ENCODE assay signal across 27 cellular contexts in genomic region chr19:17629760-17630159, GRCh38. TPM values are rescaled to one million over a fixed set of nuclear protein-coding genes. Genes with fewer than 3 reads are reported as not detected.
A peak's percentile ranks its signal among the peaks of the same experiment; 100 is the strongest.
DNase-seq lines count a peak whose midpoint lies in the region; ATAC-seq, FAIRE-seq and TF ChIP-seq lines count a peak whose summit lies in the region.
"Had no signal": no experiment of that assay in that cellular context is flagged by ENCODE, and none has a peak within 500 bp of the region (broad histone marks: within the 10 kb centered on the region; RNA-seq: fewer than 3 reads in every experiment).

No MANE protein-coding gene starts in this region.

- CTCF ChIA-PET in HEK293 (lab: Yijun Ruan, JAX) = interaction anchor here (0.6 kb wide), 1 partner anchor 29 kb away, joined by 3 read pairs; no protein-coding TSS in a partner anchor

- DNase-seq in HTR-8/SVneo (ENCODE audit: insufficient read length, low spot score) (no peak), kidney (peak; percentile 17), NCI-H82 (lab: John Stamatoyannopoulos, UW) (no peak)
- DNase-seq: 8988T; ACHN; BE2C; C1 segment of cervical spinal cord; CD4-positive, alpha-beta memory T cell; CD4-positive, CD25-positive, alpha-beta regulatory T cell; CD8-positive, alpha-beta memory T cell; COR-L47; DMS 273 treated with DMSO at 0.1 percent for 48 hours; DMS153; DMS53; DMS79; DND-41; EL; GDM1 had no signal

- POLR2A ChIA-PET in HEK293 (lab: Yijun Ruan, JAX) = no interaction called here

- H3K9me3 ChIP-seq in HEK293 (ENCODE audit: control insufficient read depth, insufficient read depth, low read depth, low read length) (no peaks in the 10 kb centered on the region), kidney (ENCODE audit: control insufficient read depth in 1 of 2, low read length in 2 of 2) (no peaks in the 10 kb centered on the region)
- H3K9me3 ChIP-seq: BE2C had no signal

- H3K4me1 ChIP-seq in HEK293 (ENCODE audit: control insufficient read depth, insufficient read depth, low read length) = no peaks in the 10 kb centered on the region
- no peaks in the 10 kb centered on the region for H3K4me1 ChIP-seq in kidney (ENCODE audit: control insufficient read depth in 1 of 2, insufficient read depth in 1 of 2, low read depth in 1 of 2, low read length in 2 of 2)
- H3K4me1 ChIP-seq: BE2C had no signal

- no peaks in the 10 kb centered on the region for H3K36me3 ChIP-seq in HEK293 (ENCODE audit: control insufficient read depth in 2 of 2, insufficient read depth in 1 of 2, low read length in 2 of 2)
- H3K36me3 ChIP-seq in kidney (ENCODE audit: control insufficient read depth in 1 of 2, insufficient read depth in 2 of 2, low read length in 2 of 2) = no peaks in the 10 kb centered on the region
- H3K36me3 ChIP-seq: BLaER1 had no signal

- no peak overlapping the region for H3K4me3 ChIP-seq in HEK293 (ENCODE audit: low read depth, low read length)
- no peak overlapping the region for H3K4me3 ChIP-seq in kidney (ENCODE audit: low read length in 2 of 2)
- H3K4me3 ChIP-seq: BLaER1, GM12878 had no signal

- ATAC-seq in HG03457 (IDR thresholded peaks at IDR 0.05; ENCODE audit: unreplicated experiment) (no peak), HG03045 (IDR thresholded peaks at IDR 0.05; ENCODE audit: unreplicated experiment) (no peak)
- ATAC-seq: GM12878 had no signal

- TF ChIP-seq CTCF in HEK293 (tag by site-specific recombination; IDR thresholded peaks at IDR 0.05) = no peak
- no peak for TF ChIP-seq CTCF in kidney (IDR thresholded peaks at IDR 0.05; ENCODE audit: borderline replicate concordance, extremely low read depth, insufficient read depth)

- intact Hi-C loops in kidney (cut with DNase I) = no loop called here

- no peak overlapping the region for H3K9ac ChIP-seq in kidney (ENCODE audit: low read length in 2 of 2)
- H3K9ac ChIP-seq: BLaER1 had no signal

- FAIRE-seq in HTR-8/SVneo (lab: Jason Lieb, UNC) (peak; percentile 42), kidney (lab: Jason Lieb, UNC) (no peak)
- FAIRE-seq: A204.1, GM12878, GM12892, GM18507 had no signal

- H3K27ac ChIP-seq in HEK293 (ENCODE audit: extremely low read depth, low read depth, low read length) = no peak overlapping the region
- H3K27ac ChIP-seq in kidney (ENCODE audit: low read depth in 2 of 2, low read length in 2 of 2) = no peak overlapping the region
- H3K27ac ChIP-seq: BLaER1 had no signal

TF ChIP-seq in HEK293, 187 proteins besides CTCF, POLR2A, EP300 and RAD21 (continues in another document):
- TF ChIP-seq, protein P1, sequence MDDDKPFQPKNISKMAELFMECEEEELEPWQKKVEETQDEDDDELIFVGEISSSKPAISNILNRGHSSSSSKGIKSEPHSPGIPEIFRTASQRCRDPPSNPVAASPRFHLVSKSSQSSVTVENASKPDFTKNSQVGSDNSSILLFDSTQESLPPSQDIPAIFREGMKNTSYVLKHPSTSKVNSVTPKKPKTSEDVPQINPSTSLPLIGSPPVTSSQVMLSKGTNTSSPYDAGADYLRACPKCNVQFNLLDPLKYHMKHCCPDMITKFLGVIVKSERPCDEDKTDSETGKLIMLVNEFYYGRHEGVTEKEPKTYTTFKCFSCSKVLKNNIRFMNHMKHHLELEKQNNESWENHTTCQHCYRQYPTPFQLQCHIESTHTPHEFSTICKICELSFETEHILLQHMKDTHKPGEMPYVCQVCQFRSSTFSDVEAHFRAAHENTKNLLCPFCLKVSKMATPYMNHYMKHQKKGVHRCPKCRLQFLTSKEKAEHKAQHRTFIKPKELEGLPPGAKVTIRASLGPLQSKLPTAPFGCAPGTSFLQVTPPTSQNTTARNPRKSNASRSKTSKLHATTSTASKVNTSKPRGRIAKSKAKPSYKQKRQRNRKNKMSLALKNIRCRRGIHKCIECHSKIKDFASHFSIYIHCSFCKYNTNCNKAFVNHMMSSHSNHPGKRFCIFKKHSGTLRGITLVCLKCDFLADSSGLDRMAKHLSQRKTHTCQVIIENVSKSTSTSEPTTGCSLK (tag by site-specific recombination; IDR thresholded peaks at IDR 0.05) = no peak
- TF ChIP-seq ZNF529 (tag by site-specific recombination; IDR thresholded peaks at IDR 0.05; ENCODE audit: insufficient replicate concordance) (no peak), ZNF155 (tag by site-specific recombination; IDR thresholded peaks at IDR 0.05) (no peak), ZNF660 (tag by site-specific recombination; IDR thresholded peaks at IDR 0.05) (no peak), TRIM28 (IDR thresholded peaks at IDR 0.05; ENCODE audit: borderline replicate concordance, low read length) (no peak), ZNF341 (tag by site-specific recombination; IDR thresholded peaks at IDR 0.05; ENCODE audit: low read depth) (no peak), ZNF394 (tag by site-specific recombination; IDR thresholded peaks at IDR 0.05; ENCODE audit: borderline replicate concordance) (no peak), ZNF548 (tag by site-specific recombination; IDR thresholded peaks at IDR 0.05) (no peak), ZNF184 (tag by site-specific recombination; IDR thresholded peaks at IDR 0.05) (no peak), ZNF354C (tag by site-specific recombination; IDR thresholded peaks at IDR 0.05; ENCODE audit: borderline replicate concordance, low read depth) (no peak), ZNF146 (tag by site-specific recombination; IDR thresholded peaks at IDR 0.05) (no peak), SCRT2 (tag by site-specific recombination; IDR thresholded peaks at IDR 0.05) (no peak), ZFP69B (tag by site-specific recombination; IDR thresholded peaks at IDR 0.05) (no peak), KLF7 (tag by site-specific recombination; IDR thresholded peaks at IDR 0.05; ENCODE audit: borderline replicate concordance) (no peak), ZNF223 (tag by site-specific recombination; IDR thresholded peaks at IDR 0.05) (no peak), ZNF561 (tag by site-specific recombination; IDR thresholded peaks at IDR 0.05; ENCODE audit: borderline replicate concordance) (no peak), ZNF521 (tag by site-specific recombination; IDR thresholded peaks at IDR 0.05) (no peak), ZNF843 (tag by site-specific recombination; IDR thresholded peaks at IDR 0.05) (no peak), GLI4 (tag by site-specific recombination; IDR thresholded peaks at IDR 0.05) (0 out of 2 replicates have a peak, but pooled peaks have one; percentile 29), ZNF624 (tag by site-specific recombination; IDR thresholded peaks at IDR 0.05) (no peak), ZNF24 (tag by site-specific recombination; IDR thresholded peaks at IDR 0.05) (no peak), ZNF791 (tag by site-specific recombination; IDR thresholded peaks at IDR 0.05) (no peak), SALL2 (tag by site-specific recombination; IDR thresholded peaks at IDR 0.05; ENCODE audit: borderline replicate concordance) (no peak)
- TF ChIP-seq, protein P2, sequence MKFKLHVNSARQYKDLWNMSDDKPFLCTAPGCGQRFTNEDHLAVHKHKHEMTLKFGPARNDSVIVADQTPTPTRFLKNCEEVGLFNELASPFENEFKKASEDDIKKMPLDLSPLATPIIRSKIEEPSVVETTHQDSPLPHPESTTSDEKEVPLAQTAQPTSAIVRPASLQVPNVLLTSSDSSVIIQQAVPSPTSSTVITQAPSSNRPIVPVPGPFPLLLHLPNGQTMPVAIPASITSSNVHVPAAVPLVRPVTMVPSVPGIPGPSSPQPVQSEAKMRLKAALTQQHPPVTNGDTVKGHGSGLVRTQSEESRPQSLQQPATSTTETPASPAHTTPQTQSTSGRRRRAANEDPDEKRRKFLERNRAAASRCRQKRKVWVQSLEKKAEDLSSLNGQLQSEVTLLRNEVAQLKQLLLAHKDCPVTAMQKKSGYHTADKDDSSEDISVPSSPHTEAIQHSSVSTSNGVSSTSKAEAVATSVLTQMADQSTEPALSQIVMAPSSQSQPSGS (tag by site-specific recombination; IDR thresholded peaks at IDR 0.05; ENCODE audit: low read depth) = peak; percentile 71
- TF ChIP-seq, protein P3, sequence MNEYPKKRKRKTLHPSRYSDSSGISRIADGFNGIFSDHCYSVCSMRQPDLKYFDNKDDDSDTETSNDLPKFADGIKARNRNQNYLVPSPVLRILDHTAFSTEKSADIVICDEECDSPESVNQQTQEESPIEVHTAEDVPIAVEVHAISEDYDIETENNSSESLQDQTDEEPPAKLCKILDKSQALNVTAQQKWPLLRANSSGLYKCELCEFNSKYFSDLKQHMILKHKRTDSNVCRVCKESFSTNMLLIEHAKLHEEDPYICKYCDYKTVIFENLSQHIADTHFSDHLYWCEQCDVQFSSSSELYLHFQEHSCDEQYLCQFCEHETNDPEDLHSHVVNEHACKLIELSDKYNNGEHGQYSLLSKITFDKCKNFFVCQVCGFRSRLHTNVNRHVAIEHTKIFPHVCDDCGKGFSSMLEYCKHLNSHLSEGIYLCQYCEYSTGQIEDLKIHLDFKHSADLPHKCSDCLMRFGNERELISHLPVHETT (tag by site-specific recombination; IDR thresholded peaks at IDR 0.05) = no peak
- TF ChIP-seq, protein P4, sequence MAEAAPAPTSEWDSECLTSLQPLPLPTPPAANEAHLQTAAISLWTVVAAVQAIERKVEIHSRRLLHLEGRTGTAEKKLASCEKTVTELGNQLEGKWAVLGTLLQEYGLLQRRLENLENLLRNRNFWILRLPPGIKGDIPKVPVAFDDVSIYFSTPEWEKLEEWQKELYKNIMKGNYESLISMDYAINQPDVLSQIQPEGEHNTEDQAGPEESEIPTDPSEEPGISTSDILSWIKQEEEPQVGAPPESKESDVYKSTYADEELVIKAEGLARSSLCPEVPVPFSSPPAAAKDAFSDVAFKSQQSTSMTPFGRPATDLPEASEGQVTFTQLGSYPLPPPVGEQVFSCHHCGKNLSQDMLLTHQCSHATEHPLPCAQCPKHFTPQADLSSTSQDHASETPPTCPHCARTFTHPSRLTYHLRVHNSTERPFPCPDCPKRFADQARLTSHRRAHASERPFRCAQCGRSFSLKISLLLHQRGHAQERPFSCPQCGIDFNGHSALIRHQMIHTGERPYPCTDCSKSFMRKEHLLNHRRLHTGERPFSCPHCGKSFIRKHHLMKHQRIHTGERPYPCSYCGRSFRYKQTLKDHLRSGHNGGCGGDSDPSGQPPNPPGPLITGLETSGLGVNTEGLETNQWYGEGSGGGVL (tag by site-specific recombination; IDR thresholded peaks at IDR 0.05) = 0 out of 2 replicates have a peak, but pooled peaks have one; percentile 14

RNA-seq across cellular contexts. Expression of gene UNC13A, which starts 58.4 kb away (rescaled TPM):
- total RNA-seq in kidney = 2.2 TPM
- 0.06 TPM for polyA plus RNA-seq in kidney (ENCODE audit: insufficient read depth, low read depth, low replicate concordance)
- total RNA-seq: CD4-positive, CD25-positive, alpha-beta regulatory T cell; CD8-positive, alpha-beta memory T cell had no signal
- polyA plus RNA-seq: CD14-positive monocyte; CD4-positive, alpha-beta memory T cell; CD4-positive, CD25-positive, alpha-beta regulatory T cell; CD8-positive, alpha-beta memory T cell had no signal
